In the genomic region with DNA sequence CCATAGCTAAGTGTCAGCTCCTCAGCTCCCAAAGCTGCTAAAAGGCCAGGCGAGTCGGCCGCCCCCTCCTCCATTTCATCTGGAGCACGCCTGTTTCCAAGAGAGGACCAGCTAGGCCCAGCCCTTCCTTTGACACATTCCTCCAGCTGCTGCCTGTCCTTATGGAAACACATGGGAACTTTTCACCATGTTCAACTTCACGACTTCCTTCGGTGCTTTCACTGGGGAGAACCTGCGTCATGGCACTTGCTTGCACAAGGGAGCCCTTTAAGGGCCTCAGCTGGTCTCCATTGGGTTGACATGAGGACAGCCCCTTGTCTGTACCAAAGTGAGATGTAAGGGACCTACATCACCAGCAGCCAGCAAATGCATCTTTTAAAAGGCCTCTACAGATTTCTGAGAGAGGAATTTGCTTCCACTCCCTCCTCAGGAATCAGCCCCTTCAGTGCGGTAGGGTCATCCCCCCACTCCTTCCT, we compare ENCODE assay signal across 8 cellular contexts. TPM values are rescaled to one million over a fixed set of nuclear protein-coding genes. Genes with fewer than 3 reads are reported as not detected.
DNase-seq lines count a peak whose midpoint lies in the region; ATAC-seq and TF ChIP-seq lines count a peak whose summit lies in the region.
"Had no signal": no experiment of that assay in that cellular context is flagged by ENCODE, and none has a peak within 500 bp of the region (broad histone marks: within the 10 kb centered on the region; RNA-seq: fewer than 3 reads in every experiment).

No MANE protein-coding gene starts in this region.

- H3K4me1 Mint-ChIP-seq in naive thymus-derived CD4-positive, alpha-beta T cell, result peaks cover 7 to 22% (median 14%) of the 10 kb centered on the region in 7 donors

- H3K27ac ChIP-seq in dorsolateral prefrontal cortex (peak overlapping the region in 46 of 59 donors; percentile 0 to 97 (median 55)), lower lobe of right lung (peak overlapping the region; percentile 94), tibial artery (peak overlapping the region; percentile 95)
- no peak overlapping the region for H3K27ac ChIP-seq in naive thymus-derived CD4-positive, alpha-beta T cell (ENCODE audit: low read depth, low read length)

- H3K4me3 ChIP-seq in MG63 (peak overlapping the region; percentile 62), dorsolateral prefrontal cortex (peak overlapping the region; percentile 48 to 99 (median 88)), lower lobe of right lung (peak overlapping the region; percentile 85), tibial artery (peak overlapping the region; percentile 75 to 79)
- no peak overlapping the region for H3K4me3 ChIP-seq in naive thymus-derived CD4-positive, alpha-beta T cell (ENCODE audit: low read length)

- POLR2A ChIA-PET in naive thymus-derived CD4-positive, alpha-beta T cell (lab: Charles Lee), result no interaction called here

- H3K27ac Mint-ChIP-seq in naive thymus-derived CD4-positive, alpha-beta T cell, result no peak overlapping the region

- CTCF ChIA-PET in naive thymus-derived CD4-positive, alpha-beta T cell (lab: Charles Lee), result no interaction called here

- H3K36me3 ChIP-seq in MG63 (no peaks in the 10 kb centered on the region), lower lobe of right lung (no peaks in the 10 kb centered on the region), tibial artery (no peaks in the 10 kb centered on the region)
- no peaks in the 10 kb centered on the region for H3K36me3 ChIP-seq in naive thymus-derived CD4-positive, alpha-beta T cell (ENCODE audit: control insufficient read depth in 2 of 3, insufficient read depth in 3 of 3, low read length in 3 of 3)

- peaks cover 61 to 81% (median 68%) of the 10 kb centered on the region in 5 donors for H3K27me3 Mint-ChIP-seq in naive thymus-derived CD4-positive, alpha-beta T cell

- H3K4me1 ChIP-seq in lower lobe of right lung, result peaks cover 22% of the 10 kb centered on the region
- H3K4me1 ChIP-seq in tibial artery, result peaks cover 0 to 27% (median 12%) of the 10 kb centered on the region in 4 donors
- no peaks in the 10 kb centered on the region for H3K4me1 ChIP-seq in naive thymus-derived CD4-positive, alpha-beta T cell (ENCODE audit: control insufficient read depth in 2 of 2, insufficient read depth in 2 of 2, low read length in 2 of 2)

- DNase-seq in MG63 (no peak), dorsolateral prefrontal cortex (no peak), lower lobe of right lung (peak; percentile 45), tibial artery (peak in 1 of 2 donors; percentile 85), COR-L47 (lab: John Stamatoyannopoulos, UW) (no peak), NCI-H2029 (lab: John Stamatoyannopoulos, UW) (no peak)
- no peak for DNase-seq in naive thymus-derived CD4-positive, alpha-beta T cell
- DNase-seq: stimulated activated CD4-positive, alpha-beta T cell treated with anti-CD3 and anti-CD28 coated beads, Interleukin-1b, Interleukin-23, amount 100 ng/mL, for 48 hours had no signal

- peak; percentile 18 to 38 for ATAC-seq in lower lobe of right lung
- ATAC-seq in naive thymus-derived CD4-positive, alpha-beta T cell, result no peak

- peaks cover 0 to 9% (median 0%) of the 10 kb centered on the region in 5 donors for H3K36me3 Mint-ChIP-seq in naive thymus-derived CD4-positive, alpha-beta T cell

- intact Hi-C loops in dorsolateral prefrontal cortex (cut with DNase I) (loop anchor here (5.0 to 10.0 kb wide), 4 partner anchors 82 to 249 kb away; no protein-coding TSS in a partner anchor), lower lobe of right lung (cut with DNase I) (no loop called here), tibial artery (cut with DNase I; ENCODE audit: low total_unique reads) (loop anchor here (5.0 to 10.0 kb wide), 4 partner anchors 62 to 249 kb away; no protein-coding TSS in a partner anchor)
- intact Hi-C loops in naive thymus-derived CD4-positive, alpha-beta T cell (cut with micrococcal nuclease), result no loop called here

- TF ChIP-seq CTCF in dorsolateral prefrontal cortex (IDR thresholded peaks at IDR 0.05 in 54 of 56, conservative IDR thresholded peaks at IDR 0.05 in 2 of 56; ENCODE audit: low read depth in 1 of 56, partially characterized antibody in 56 of 56), result no peak
- no peak for TF ChIP-seq CTCF in lower lobe of right lung (IDR thresholded peaks at IDR 0.05)
- TF ChIP-seq CTCF in tibial artery (IDR thresholded peaks at IDR 0.05), result no peak

- no peaks in the 10 kb centered on the region for H3K27me3 ChIP-seq in MG63
- no peaks in the 10 kb centered on the region for H3K27me3 ChIP-seq in dorsolateral prefrontal cortex
- H3K27me3 ChIP-seq in lower lobe of right lung (ENCODE audit: low read depth), result no peaks in the 10 kb centered on the region
- H3K27me3 ChIP-seq in tibial artery, result no peaks in the 10 kb centered on the region
- H3K27me3 ChIP-seq in naive thymus-derived CD4-positive, alpha-beta T cell (ENCODE audit: control insufficient read depth in 2 of 2, insufficient read depth in 2 of 2, low read length in 2 of 2), result no peaks in the 10 kb centered on the region

- peaks cover 0 to 13% (median 1%) of the 10 kb centered on the region in 11 donors for H3K9me3 Mint-ChIP-seq in naive thymus-derived CD4-positive, alpha-beta T cell

- H3K9me3 ChIP-seq in MG63 (no peaks in the 10 kb centered on the region), lower lobe of right lung (no peaks in the 10 kb centered on the region), tibial artery (no peaks in the 10 kb centered on the region)
- H3K9me3 ChIP-seq in naive thymus-derived CD4-positive, alpha-beta T cell (ENCODE audit: control insufficient read depth in 2 of 3, low read length in 3 of 3), result no peaks in the 10 kb centered on the region

- peak overlapping the region in 3 of 10 donors; percentile 47 to 79 (median 77) for H3K4me3 Mint-ChIP-seq in naive thymus-derived CD4-positive, alpha-beta T cell

RNA-seq across cellular contexts. Expression of gene MAGI1, which starts 2.1 kb away (rescaled TPM):
- 3.4 and 3.7 TPM in 2 replicates for total RNA-seq in MG63 (2014; rRNA removed; shearing (Covaris generic); ENCODE audit: low replicate concordance)
- total RNA-seq in dorsolateral prefrontal cortex (100 to 1,000 TPM in 3 of 120 experiments, 10 to 100 TPM in 117; 49.8 to 112 (median 77.4) TPM), lower lobe of right lung (35.5 TPM)
- total RNA-seq in naive thymus-derived CD4-positive, alpha-beta T cell, result under 1 TPM in 1 of 5 experiments, not detected in 4; 0.39 TPM
- not detected for polyA plus RNA-seq in naive thymus-derived CD4-positive, alpha-beta T cell

Comparison
In these comparisons a context has a peak if more than half of its experiments do, and no peak if none do; other contexts are left out.
1. intact Hi-C loops: an anchor here in dorsolateral prefrontal cortex (5.0 to 10.0 kb wide) and tibial artery (5.0 to 10.0 kb wide); none called in lower lobe of right lung and naive thymus-derived CD4-positive, alpha-beta T cell.